Comparison of ENCODE assay signal across 17 cellular contexts in genomic region chr22:35785181-35785923, GRCh38.
DNase-seq lines count a peak whose midpoint lies in the region; ATAC-seq and TF ChIP-seq lines count a peak whose summit lies in the region.
"Had no signal": no experiment of that assay in that cellular context is flagged by ENCODE, and none has a peak within 500 bp of the region (broad histone marks: within the 10 kb centered on the region; RNA-seq: fewer than 3 reads in every experiment).

No MANE protein-coding gene starts in this region.

- peaks cover 0 to 30% of the 10 kb centered on the region in 2 experiments for H3K36me3 ChIP-seq in mesenchymal stem cell (ENCODE audit: control insufficient read depth in 1 of 2, insufficient read depth in 2 of 2, low read depth in 1 of 2, low read length in 2 of 2)

- H3K4me1 ChIP-seq in mesenchymal stem cell (ENCODE audit: control insufficient read depth, insufficient read depth, low read depth, low read length) = peaks cover 20% of the 10 kb centered on the region

- peaks cover 65% of the 10 kb centered on the region for H3K4me1 Mint-ChIP-seq in brain
- H3K4me1 Mint-ChIP-seq: CD8-positive, alpha-beta memory T cell; memory B cell had no signal

- no peak overlapping the region for H2AK5ac ChIP-seq in mesenchymal stem cell (ENCODE audit: low read length, severe bottlenecking)

- no peak overlapping the region for H3K23ac ChIP-seq in mesenchymal stem cell (ENCODE audit: low read length in 2 of 2)

- 91% methylated on average over 4 of the region's 4 CpGs for WGBS in mesenchymal stem cell

- H3K9ac ChIP-seq in mesenchymal stem cell (ENCODE audit: low read length) = peak overlapping the region; percentile 35

- peak overlapping the region in 4 of 5 experiments; percentile 26 to 70 (median 56) for H3K27ac Mint-ChIP-seq in brain
- H3K27ac Mint-ChIP-seq: activated CD4-positive, alpha-beta memory T cell treated with anti-CD3 and anti-CD28 coated beads, Interleukin-2, amount 10 ng/mL, durations not matched to agents 7 days and 5 days; activated naive CD4-positive, alpha-beta T cell treated with anti-CD3 and anti-CD28 coated beads for 36 hours; memory B cell had no signal

- no peaks in the 10 kb centered on the region for H3K27me3 ChIP-seq in mesenchymal stem cell (ENCODE audit: control insufficient read depth in 1 of 2, insufficient read depth in 1 of 2, low read length in 2 of 2)
- H3K27me3 ChIP-seq: dorsolateral prefrontal cortex had no signal

- DNase-seq in Ammon's horn (ENCODE audit: low spot score) (peak; percentile 53), NOMO-1 (lab: John Stamatoyannopoulos, UW; ENCODE audit: unreplicated experiment in 2 of 2) (peak; percentile 32 to 76), mesenchymal stem cell (peak; percentile 22), hepatic stellate cell (ENCODE audit: low spot score) (no peak), dedifferentiated amniotic fluid mesenchymal stem cell (ENCODE audit: extremely low spot score) (no peak)
- no peak for DNase-seq in activated CD4-positive, CD25-positive, alpha-beta regulatory T cell treated with anti-CD3 and anti-CD28 coated beads, Interleukin-2, amount 50 U/mL, for 72 hours
- DNase-seq: activated CD4-positive, alpha-beta memory T cell treated with anti-CD3 and anti-CD28 coated beads, Interleukin-2, amount 10 ng/mL, durations not matched to agents 7 days and 5 days; activated naive CD4-positive, alpha-beta T cell treated with anti-CD3 and anti-CD28 coated beads for 36 hours; CD8-positive, alpha-beta memory T cell; dorsolateral prefrontal cortex; head of caudate nucleus; NCI-H1105 treated with DMSO at 0.1 percent for 48 hours; NCI-H748 treated with DMSO at 0.1 percent for 48 hours; T-helper 1 cell had no signal

- H3K4me3 Mint-ChIP-seq in brain = no peak overlapping the region
- H3K4me3 Mint-ChIP-seq: activated CD4-positive, alpha-beta memory T cell treated with anti-CD3 and anti-CD28 coated beads, Interleukin-2, amount 10 ng/mL, durations not matched to agents 7 days and 5 days; activated naive CD4-positive, alpha-beta T cell treated with anti-CD3 and anti-CD28 coated beads for 36 hours; CD8-positive, alpha-beta memory T cell; memory B cell had no signal

- ATAC-seq in GM18907 (IDR thresholded peaks at IDR 0.05; ENCODE audit: unreplicated experiment) = no peak

- H3K9me3 Mint-ChIP-seq in brain = no peaks in the 10 kb centered on the region
- H3K9me3 Mint-ChIP-seq: activated CD4-positive, alpha-beta memory T cell treated with anti-CD3 and anti-CD28 coated beads, Interleukin-2, amount 10 ng/mL, durations not matched to agents 7 days and 5 days; activated naive CD4-positive, alpha-beta T cell treated with anti-CD3 and anti-CD28 coated beads for 36 hours; CD8-positive, alpha-beta memory T cell; memory B cell had no signal

- H3K4me3 ChIP-seq in mesenchymal stem cell (ENCODE audit: insufficient read depth in 1 of 2, low read depth in 1 of 2, low read length in 2 of 2) = no peak overlapping the region
- H3K4me3 ChIP-seq: dorsolateral prefrontal cortex had no signal

- no peaks in the 10 kb centered on the region for H3K9me3 ChIP-seq in mesenchymal stem cell (ENCODE audit: control insufficient read depth, low read length)

- H4K8ac ChIP-seq in mesenchymal stem cell (ENCODE audit: low read length) = no peak overlapping the region

- H3K4me2 ChIP-seq in mesenchymal stem cell (ENCODE audit: low read length, poor library complexity, severe bottlenecking) = no peak overlapping the region

- H3K27me3 Mint-ChIP-seq in brain = no peaks in the 10 kb centered on the region
- H3K27me3 Mint-ChIP-seq: activated CD4-positive, alpha-beta memory T cell treated with anti-CD3 and anti-CD28 coated beads, Interleukin-2, amount 10 ng/mL, durations not matched to agents 7 days and 5 days had no signal

- H3K14ac ChIP-seq in mesenchymal stem cell (ENCODE audit: low read length in 2 of 2) = no peak overlapping the region

- no peak overlapping the region for H3K4ac ChIP-seq in mesenchymal stem cell (ENCODE audit: low read depth in 1 of 2, low read length in 2 of 2)

- no peak for TF ChIP-seq CTCF in brain (conservative IDR thresholded peaks at IDR 0.05)

- H3K79me1 ChIP-seq in mesenchymal stem cell (replicated peaks; ENCODE audit: low read length, poor library complexity, severe bottlenecking) = peaks cover 17% of the 10 kb centered on the region

- H3K27ac ChIP-seq in mesenchymal stem cell (ENCODE audit: low read length, poor library complexity, severe bottlenecking) = peak overlapping the region; percentile 33

- H4K91ac ChIP-seq in mesenchymal stem cell (ENCODE audit: low read length) = no peak overlapping the region

- no peak overlapping the region for H2BK12ac ChIP-seq in mesenchymal stem cell (ENCODE audit: low read length in 2 of 2)

- no peak overlapping the region for H2BK5ac ChIP-seq in mesenchymal stem cell (ENCODE audit: low read depth, low read length, poor library complexity, severe bottlenecking)

- H2AFZ ChIP-seq in mesenchymal stem cell (ENCODE audit: low read depth, low read length) = no peak overlapping the region

- peaks cover 72% of the 10 kb centered on the region for H3K36me3 Mint-ChIP-seq in brain
- H3K36me3 Mint-ChIP-seq: CD8-positive, alpha-beta memory T cell; memory B cell had no signal

- H2BK120ac ChIP-seq in mesenchymal stem cell (ENCODE audit: low read depth, low read length) = no peak overlapping the region

- no peak overlapping the region for H3K18ac ChIP-seq in mesenchymal stem cell (ENCODE audit: low read depth in 1 of 2, low read length in 2 of 2)

- no peak overlapping the region for H2BK15ac ChIP-seq in mesenchymal stem cell (ENCODE audit: low read depth, poor library complexity, severe bottlenecking)

Comparison
In these comparisons a context has a peak if more than half of its experiments do, and no peak if none do; other contexts are left out.
1. DNase-seq: peak in Ammon's horn (single experiment), NOMO-1 (2 of 2) and mesenchymal stem cell (single experiment); none in hepatic stellate cell (single experiment), activated CD4-positive, CD25-positive, alpha-beta regulatory T cell treated with anti-CD3 and anti-CD28 coated beads, Interleukin-2, amount 50 U/mL, for 72 hours (single experiment) and dedifferentiated amniotic fluid mesenchymal stem cell (single experiment).